11 cellular contexts compared by ENCODE assay signal in the genomic region with DNA sequence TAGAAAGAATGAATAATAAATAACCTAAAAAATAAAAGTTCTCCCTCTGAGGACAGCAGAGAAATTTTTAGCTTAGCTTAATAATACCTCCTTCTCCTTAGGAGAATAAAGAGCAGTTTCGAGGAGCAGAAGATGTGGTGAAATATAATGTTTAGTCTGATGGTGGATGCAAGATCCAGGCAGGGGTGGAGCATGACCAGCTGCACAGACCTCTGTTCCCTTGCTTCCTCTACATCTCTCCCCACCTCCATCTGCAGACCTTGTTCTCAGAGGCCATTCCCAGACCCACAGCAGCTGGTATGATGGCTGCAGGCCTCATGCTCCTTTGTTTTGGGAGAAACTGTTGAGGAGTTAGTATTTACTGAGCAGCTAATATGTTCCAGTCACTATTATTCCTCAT. TPM values are rescaled to one million over a fixed set of nuclear protein-coding genes. Genes with fewer than 3 reads are reported as not detected.
DNase-seq lines count a peak whose midpoint lies in the region; ATAC-seq and TF ChIP-seq lines count a peak whose summit lies in the region.
"Had no signal": no experiment of that assay in that cellular context is flagged by ENCODE, and none has a peak within 500 bp of the region (broad histone marks: within the 10 kb centered on the region; RNA-seq: fewer than 3 reads in every experiment).

No MANE protein-coding gene starts in this region.

- H3K27me3 ChIP-seq in spleen (replicated peaks in 1 of 7) (no peaks in the 10 kb centered on the region), ovary (no peaks in the 10 kb centered on the region)
- H3K27me3 ChIP-seq: left lung, tibial nerve had no signal

- H3K36me3 Mint-ChIP-seq in activated CD8-positive, alpha-beta memory T cell treated with anti-CD3 and anti-CD28 coated beads, Interleukin-2, amount 10 ng/mL, durations not matched to agents 7 days and 5 days, result peaks cover 22% of the 10 kb centered on the region
- peaks cover 10% of the 10 kb centered on the region for H3K36me3 Mint-ChIP-seq in activated naive CD8-positive, alpha-beta T cell treated with anti-CD3 and anti-CD28 coated beads, Interleukin-2, amount 10 ng/mL, durations not matched to agents 7 days and 5 days

- TF ChIP-seq POLR2A in spleen (IDR thresholded peaks at IDR 0.05) (no peak), ovary (IDR thresholded peaks at IDR 0.05) (no peak)

- POLR2A ChIA-PET in activated naive CD8-positive, alpha-beta T cell treated with anti-CD3 and anti-CD28 coated beads, Interleukin-2, amount 10 ng/mL, durations not matched to agents 7 days and 5 days (lab: Charles Lee), result no interaction called here

- WGBS in spleen, 5 donors, result 13 to 35% (median 22%) methylated on average over 1 of the region's 1 CpG
- WGBS in ovary, 3 donors, result 61 to 76% (median 69%) methylated on average over 1 of the region's 1 CpG

- peak overlapping the region in 6 of 8 donors; percentile 13 to 97 (median 94) for H3K27ac ChIP-seq in spleen
- no peak overlapping the region for H3K27ac ChIP-seq in ovary
- no peak overlapping the region for H3K27ac ChIP-seq in coronary artery
- H3K27ac ChIP-seq: C4-2B had no signal

- H3K36me3 ChIP-seq in spleen, result peaks cover 0 to 35% (median 18%) of the 10 kb centered on the region in 6 donors
- no peaks in the 10 kb centered on the region for H3K36me3 ChIP-seq in ovary

- H3K9me3 ChIP-seq in spleen, result no peaks in the 10 kb centered on the region
- H3K9me3 ChIP-seq in ovary, result no peaks in the 10 kb centered on the region
- H3K9me3 ChIP-seq: left lung, tibial nerve had no signal

- TF ChIP-seq EP300 in ovary (IDR thresholded peaks at IDR 0.05), result no peak

- no peaks in the 10 kb centered on the region for H3K27me3 Mint-ChIP-seq in activated CD8-positive, alpha-beta memory T cell treated with anti-CD3 and anti-CD28 coated beads, Interleukin-2, amount 10 ng/mL, durations not matched to agents 7 days and 5 days
- H3K27me3 Mint-ChIP-seq in activated naive CD8-positive, alpha-beta T cell treated with anti-CD3 and anti-CD28 coated beads, Interleukin-2, amount 10 ng/mL, durations not matched to agents 7 days and 5 days, result no peaks in the 10 kb centered on the region

- H3K4me1 Mint-ChIP-seq in activated CD8-positive, alpha-beta memory T cell treated with anti-CD3 and anti-CD28 coated beads, Interleukin-2, amount 10 ng/mL, durations not matched to agents 7 days and 5 days, result peaks cover 41% of the 10 kb centered on the region
- H3K4me1 Mint-ChIP-seq in activated naive CD8-positive, alpha-beta T cell treated with anti-CD3 and anti-CD28 coated beads, Interleukin-2, amount 10 ng/mL, durations not matched to agents 7 days and 5 days, result peaks cover 34% of the 10 kb centered on the region

- no peaks in the 10 kb centered on the region for H3K9me3 Mint-ChIP-seq in activated CD8-positive, alpha-beta memory T cell treated with anti-CD3 and anti-CD28 coated beads, Interleukin-2, amount 10 ng/mL, durations not matched to agents 7 days and 5 days (ENCODE audit: low read depth)
- no peaks in the 10 kb centered on the region for H3K9me3 Mint-ChIP-seq in activated naive CD8-positive, alpha-beta T cell treated with anti-CD3 and anti-CD28 coated beads, Interleukin-2, amount 10 ng/mL, durations not matched to agents 7 days and 5 days

- CTCF ChIA-PET in activated CD8-positive, alpha-beta memory T cell treated with anti-CD3 and anti-CD28 coated beads, Interleukin-2, amount 10 ng/mL, durations not matched to agents 7 days and 5 days (lab: Charles Lee), result interaction anchor here (1.0 to 1.1 kb wide), 2 partner anchors 25 to 107 kb away, joined by 3 read pairs; no protein-coding TSS in a partner anchor

- H3K4me3 ChIP-seq in spleen, result peak overlapping the region; percentile 3 to 88 (median 60)
- no peak overlapping the region for H3K4me3 ChIP-seq in ovary
- H3K4me3 ChIP-seq in coronary artery, result no peak overlapping the region

- H3K4me3 Mint-ChIP-seq in activated CD8-positive, alpha-beta memory T cell treated with anti-CD3 and anti-CD28 coated beads, Interleukin-2, amount 10 ng/mL, durations not matched to agents 7 days and 5 days, result no peak overlapping the region
- H3K4me3 Mint-ChIP-seq in activated naive CD8-positive, alpha-beta T cell treated with anti-CD3 and anti-CD28 coated beads, Interleukin-2, amount 10 ng/mL, durations not matched to agents 7 days and 5 days, result peak overlapping the region; percentile 67

- intact Hi-C loops in spleen (cut with DNase I; ENCODE audit: low total_unique reads) (no loop called here), ovary (cut with DNase I) (no loop called here)

- TF ChIP-seq CTCF in spleen (IDR thresholded peaks at IDR 0.05 in 8 of 11, conservative IDR thresholded peaks at IDR 0.05 in 3 of 11) (no peak), ovary (IDR thresholded peaks at IDR 0.05) (no peak), coronary artery (IDR thresholded peaks at IDR 0.05) (no peak)

- no peak for DNase-seq in activated CD8-positive, alpha-beta memory T cell treated with anti-CD3 and anti-CD28 coated beads, Interleukin-2, amount 10 ng/mL, durations not matched to agents 7 days and 5 days
- DNase-seq in activated CD8-positive, alpha-beta memory T cell treated with anti-CD3 and anti-CD28 coated beads, Interleukin-2, amount 50 U/mL, for 4 hours, result no peak
- DNase-seq in LHCN-M2 (ENCODE audit: low read depth), result peak; percentile 70
- DNase-seq in activated naive CD8-positive, alpha-beta T cell treated with anti-CD3 and anti-CD28 coated beads, Interleukin-2, amount 10 ng/mL, durations not matched to agents 7 days and 5 days, result no peak
- DNase-seq in spleen, result no peak
- no peak for DNase-seq in ovary
- no peak for DNase-seq in NCI-H748 (lab: John Stamatoyannopoulos, UW; ENCODE audit: unreplicated experiment)
- no peak for DNase-seq in coronary artery (ENCODE audit: low spot score)
- DNase-seq: left lung had no signal

- ATAC-seq in activated CD8-positive, alpha-beta memory T cell treated with anti-CD3 and anti-CD28 coated beads, Interleukin-2, amount 10 ng/mL, durations not matched to agents 7 days and 5 days, result no peak
- ATAC-seq in activated naive CD8-positive, alpha-beta T cell treated with anti-CD3 and anti-CD28 coated beads, Interleukin-2, amount 10 ng/mL, durations not matched to agents 7 days and 5 days (ENCODE audit: low read depth), result no peak
- ATAC-seq: left lung had no signal

- H3K4me1 ChIP-seq in spleen, result peaks cover 22 to 66% (median 57%) of the 10 kb centered on the region in 6 donors
- peaks cover 6% of the 10 kb centered on the region for H3K4me1 ChIP-seq in ovary (ENCODE audit: insufficient read depth)

- H3K27ac Mint-ChIP-seq in activated CD8-positive, alpha-beta memory T cell treated with anti-CD3 and anti-CD28 coated beads, Interleukin-2, amount 10 ng/mL, durations not matched to agents 7 days and 5 days, result peak overlapping the region; percentile 37
- no peak overlapping the region for H3K27ac Mint-ChIP-seq in activated naive CD8-positive, alpha-beta T cell treated with anti-CD3 and anti-CD28 coated beads, Interleukin-2, amount 10 ng/mL, durations not matched to agents 7 days and 5 days

RNA-seq across cellular contexts. Expression of gene BTN3A2, which starts 1.5 kb away (rescaled TPM):
- total RNA-seq in activated CD8-positive, alpha-beta memory T cell treated with anti-CD3 and anti-CD28 coated beads, Interleukin-2, amount 10 ng/mL, durations not matched to agents 7 days and 5 days, result 10 to 100 TPM; 57.4 to 60.1 TPM
- total RNA-seq in LHCN-M2 (2014; rRNA removed) (14.4 and 29.7 TPM in 2 replicates), spleen (100 to 1,000 TPM in 6 of 7 donors, 10 to 100 TPM in 1; 78.9 to 157 (median 136) TPM), ovary (10 to 100 TPM in 6 of 7 donors, 1 to 10 TPM in 1; 9.9 to 36.5 (median 16.5) TPM)
- polyA plus RNA-seq in LHCN-M2 (2012), result 13.2 TPM
- 100 to 1,000 TPM; 102 to 122 TPM for total RNA-seq in activated naive CD8-positive, alpha-beta T cell treated with anti-CD3 and anti-CD28 coated beads, Interleukin-2, amount 10 ng/mL, durations not matched to agents 7 days and 5 days
- polyA plus RNA-seq in spleen (10 to 100 TPM; 41.0 to 52.6 (median 42.4) TPM), ovary (10 to 100 TPM; 22.9 to 45.7 TPM)

RNA-seq across cellular contexts. Expression of gene BTN2A2, which starts 16.4 kb away (rescaled TPM):
- total RNA-seq in activated CD8-positive, alpha-beta memory T cell treated with anti-CD3 and anti-CD28 coated beads, Interleukin-2, amount 10 ng/mL, durations not matched to agents 7 days and 5 days, result 10 to 100 TPM; 24.8 to 26.7 TPM
- 4.5 and 7.5 TPM in 2 replicates for total RNA-seq in LHCN-M2 (2014; rRNA removed)
- 8.3 TPM for polyA plus RNA-seq in LHCN-M2 (2012)
- 10 to 100 TPM; 20.5 to 27.9 TPM for total RNA-seq in activated naive CD8-positive, alpha-beta T cell treated with anti-CD3 and anti-CD28 coated beads, Interleukin-2, amount 10 ng/mL, durations not matched to agents 7 days and 5 days
- total RNA-seq in spleen, result 10 to 100 TPM; 21.1 to 41.0 (median 38.1) TPM
- polyA plus RNA-seq in spleen, result 10 to 100 TPM; 13.3 to 15.9 (median 15.0) TPM
- total RNA-seq in ovary, result 10 to 100 TPM; 10.7 to 23.0 (median 13.7) TPM
- polyA plus RNA-seq in ovary, result 10 to 100 TPM in 1 of 2 donors, 1 to 10 TPM in 1; 7.3 to 15.1 TPM

RNA-seq across cellular contexts. Expression of gene BTN3A1, which starts 35.6 kb away (rescaled TPM):
- 10 to 100 TPM; 47.6 to 64.7 TPM for total RNA-seq in activated CD8-positive, alpha-beta memory T cell treated with anti-CD3 and anti-CD28 coated beads, Interleukin-2, amount 10 ng/mL, durations not matched to agents 7 days and 5 days
- total RNA-seq in LHCN-M2 (2014; rRNA removed), result 6.7 and 10.8 TPM in 2 replicates
- polyA plus RNA-seq in LHCN-M2 (2012), result 5.1 TPM
- total RNA-seq in activated naive CD8-positive, alpha-beta T cell treated with anti-CD3 and anti-CD28 coated beads, Interleukin-2, amount 10 ng/mL, durations not matched to agents 7 days and 5 days, result 100 to 1,000 TPM; 143 to 154 TPM
- 100 to 1,000 TPM in 6 of 7 donors, 10 to 100 TPM in 1; 90.1 to 142 (median 109) TPM for total RNA-seq in spleen
- polyA plus RNA-seq in spleen, result 10 to 100 TPM; 25.1 to 40.4 (median 34.1) TPM
- total RNA-seq in ovary, result 10 to 100 TPM; 11.0 to 33.4 (median 18.4) TPM
- polyA plus RNA-seq in ovary, result 10 to 100 TPM; 14.5 to 64.5 TPM

Comparison
In these comparisons a context has a peak if more than half of its experiments do, and no peak if none do; other contexts are left out.
1. H3K27ac ChIP-seq: peak in spleen (6 of 8); none in ovary (0 of 2) and coronary artery (0 of 2).
2. H3K4me3 ChIP-seq: peak in spleen (8 of 8); none in ovary (single experiment) and coronary artery (single experiment).